In the genomic region with DNA sequence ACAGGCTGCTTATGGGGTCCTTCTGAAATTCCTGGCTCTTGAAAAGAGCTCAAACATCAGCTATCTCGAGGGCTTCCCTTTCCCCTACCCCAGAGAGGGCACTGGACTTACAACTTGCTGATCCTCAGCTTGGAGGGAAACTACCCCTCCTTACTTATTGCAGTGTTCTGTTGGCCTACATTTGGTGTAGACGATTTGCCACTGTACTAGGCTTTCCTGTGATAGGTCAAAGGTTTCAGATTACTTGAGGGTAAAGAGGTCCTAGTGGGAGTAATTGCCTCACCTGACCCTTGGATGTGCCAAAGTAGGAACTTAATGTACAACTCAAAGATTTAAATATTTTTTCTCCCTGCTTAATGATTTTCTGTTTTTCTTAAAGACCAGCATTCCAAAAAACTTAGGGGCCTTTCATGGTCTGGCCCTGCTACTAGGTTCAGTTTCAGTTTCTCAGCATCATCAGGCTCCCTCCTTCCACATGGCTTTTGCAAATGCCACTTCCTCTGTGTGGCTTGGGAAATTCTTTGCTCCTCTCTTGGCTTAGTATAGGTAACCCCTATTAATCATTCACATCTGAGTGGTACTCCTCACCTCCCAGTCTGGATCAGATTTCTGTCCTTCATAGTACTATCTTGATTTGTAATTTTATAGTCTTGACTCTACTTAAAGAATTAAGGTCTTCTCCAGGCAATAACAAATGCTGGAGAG, we compare ENCODE assay signal across 12 cellular contexts. TPM values are rescaled to one million over a fixed set of nuclear protein-coding genes. Genes with fewer than 3 reads are reported as not detected.
DNase-seq lines count a peak whose midpoint lies in the region; ATAC-seq and TF ChIP-seq lines count a peak whose summit lies in the region.
"Had no signal": no experiment of that assay in that cellular context is flagged by ENCODE, and none has a peak within 500 bp of the region (broad histone marks: within the 10 kb centered on the region; RNA-seq: fewer than 3 reads in every experiment).

No MANE protein-coding gene starts in this region.

- no peak for TF ChIP-seq POLR2A in gastroesophageal sphincter (IDR thresholded peaks at IDR 0.05)

- no peak overlapping the region for H3K27ac Mint-ChIP-seq in CD8-positive, alpha-beta T cell
- H3K27ac Mint-ChIP-seq: activated B cell treated with CpG ODN at 0.5 μM for 24 hours; nephron; stimulated activated effector memory CD8-positive, alpha-beta T cell treated with anti-CD3 and anti-CD28 coated beads, Interleukin-12 subunit alpha, Interleukin-12 subunit beta, amount 100 ng/mL, for 72 hours had no signal

- H3K4me3 Mint-ChIP-seq in CD8-positive, alpha-beta T cell, result no peak overlapping the region
- H3K4me3 Mint-ChIP-seq: activated B cell treated with CpG ODN at 0.5 μM for 24 hours; nephron; stimulated activated effector memory CD8-positive, alpha-beta T cell treated with anti-CD3 and anti-CD28 coated beads, Interleukin-12 subunit alpha, Interleukin-12 subunit beta, amount 100 ng/mL, for 72 hours had no signal

- H3K4me3 ChIP-seq in GM12865 (ENCODE audit: low read depth, low read length) (no peak overlapping the region), gastroesophageal sphincter (no peak overlapping the region)
- H3K4me3 ChIP-seq in CD8-positive, alpha-beta T cell (ENCODE audit: low read depth, low read length), result no peak overlapping the region

- no peaks in the 10 kb centered on the region for H3K36me3 ChIP-seq in CD8-positive, alpha-beta T cell (ENCODE audit: insufficient read depth, low read length)
- peaks cover 0 to 10% of the 10 kb centered on the region in 2 donors for H3K36me3 ChIP-seq in gastroesophageal sphincter

- no peaks in the 10 kb centered on the region for H3K36me3 Mint-ChIP-seq in CD8-positive, alpha-beta T cell
- H3K36me3 Mint-ChIP-seq: stimulated activated effector memory CD8-positive, alpha-beta T cell treated with anti-CD3 and anti-CD28 coated beads, Interleukin-12 subunit alpha, Interleukin-12 subunit beta, amount 100 ng/mL, for 72 hours had no signal

- H3K27me3 ChIP-seq in CD8-positive, alpha-beta T cell (ENCODE audit: insufficient read depth, low read length), result no peaks in the 10 kb centered on the region
- no peaks in the 10 kb centered on the region for H3K27me3 ChIP-seq in gastroesophageal sphincter

- 65% methylated on average over 2 of the region's 2 CpGs; no CpG with 5 or more reads in 1 of the 2 donors for WGBS in gastroesophageal sphincter (ENCODE audit: low coverage in 1 of 2), 2 donors

- H3K9me3 ChIP-seq in CD8-positive, alpha-beta T cell (ENCODE audit: low read length), result no peaks in the 10 kb centered on the region
- no peaks in the 10 kb centered on the region for H3K9me3 ChIP-seq in gastroesophageal sphincter

- H3K9me3 Mint-ChIP-seq in CD8-positive, alpha-beta T cell, result no peaks in the 10 kb centered on the region
- H3K9me3 Mint-ChIP-seq: activated B cell treated with CpG ODN at 0.5 μM for 24 hours; nephron; stimulated activated effector memory CD8-positive, alpha-beta T cell treated with anti-CD3 and anti-CD28 coated beads, Interleukin-12 subunit alpha, Interleukin-12 subunit beta, amount 100 ng/mL, for 72 hours had no signal

- TF ChIP-seq CTCF in GM12865 (IDR thresholded peaks at IDR 0.05; ENCODE audit: insufficient read depth, low read depth, low read length, missing control alignments) (no peak), gastroesophageal sphincter (IDR thresholded peaks at IDR 0.05) (no peak)
- no peak for TF ChIP-seq CTCF in CD8-positive, alpha-beta T cell (IDR thresholded peaks at IDR 0.05)

- TF ChIP-seq EP300 in gastroesophageal sphincter (IDR thresholded peaks at IDR 0.05), result no peak

- H3K27me3 Mint-ChIP-seq in CD8-positive, alpha-beta T cell (ENCODE audit: low read depth), result peaks cover 5% of the 10 kb centered on the region
- H3K27me3 Mint-ChIP-seq: activated B cell treated with CpG ODN at 0.5 μM for 24 hours had no signal

- intact Hi-C loops in CD8-positive, alpha-beta T cell (cut with DNase I, micrococcal nuclease), result no loop called here

- CTCF ChIA-PET in CD8-positive, alpha-beta T cell (lab: Charles Lee), result no interaction called here

- no peaks in the 10 kb centered on the region for H3K4me1 ChIP-seq in CD8-positive, alpha-beta T cell (ENCODE audit: insufficient read depth, low read length)
- H3K4me1 ChIP-seq in gastroesophageal sphincter, result no peaks in the 10 kb centered on the region

- H3K4me1 Mint-ChIP-seq in CD8-positive, alpha-beta T cell (ENCODE audit: low read depth), result no peaks in the 10 kb centered on the region
- H3K4me1 Mint-ChIP-seq: stimulated activated effector memory CD8-positive, alpha-beta T cell treated with anti-CD3 and anti-CD28 coated beads, Interleukin-12 subunit alpha, Interleukin-12 subunit beta, amount 100 ng/mL, for 72 hours had no signal

- H3K27ac ChIP-seq in CD8-positive, alpha-beta T cell (ENCODE audit: low read depth, low read length), result no peak overlapping the region
- no peak overlapping the region for H3K27ac ChIP-seq in gastroesophageal sphincter

- ATAC-seq in GM19438 (IDR thresholded peaks at IDR 0.05; ENCODE audit: low read depth, unreplicated experiment) (peak; percentile 86), HG03103 (IDR thresholded peaks at IDR 0.05; ENCODE audit: low read depth, unreplicated experiment) (peak; percentile 52), gastroesophageal sphincter (no peak)
- ATAC-seq in CD8-positive, alpha-beta T cell, result no peak
- ATAC-seq: stimulated activated effector memory CD8-positive, alpha-beta T cell treated with anti-CD3 and anti-CD28 coated beads, Interleukin-12 subunit alpha, Interleukin-12 subunit beta, amount 100 ng/mL, for 72 hours had no signal

- POLR2A ChIA-PET in CD8-positive, alpha-beta T cell (lab: Charles Lee), result no interaction called here

- DNase-seq in GM12865 (ENCODE audit: low read depth) (peak; percentile 39), glomerular visceral epithelial cell (ENCODE audit: extremely low spot score) (peak; percentile 73), NCI-H1092 (lab: John Stamatoyannopoulos, UW) (no peak), DMS53 treated with DMSO at 0.1 percent for 48 hours (lab: John Stamatoyannopoulos, UW; ENCODE audit: unreplicated experiment) (no peak)
- DNase-seq in CD8-positive, alpha-beta T cell, result no peak
- DNase-seq: activated B cell treated with CpG ODN at 0.5 μM for 24 hours, NCI-H2171 had no signal

RNA-seq across cellular contexts. Expression of a gene that starts 32.4 kb away (rescaled TPM):
- 1 to 10 TPM; 8.1 to 8.6 TPM for total RNA-seq in CD8-positive, alpha-beta T cell
- total RNA-seq in gastroesophageal sphincter, result 100 to 1,000 TPM in 1 of 4 donors, 10 to 100 TPM in 3; 41.6 to 102 (median 62.3) TPM

Comparison
In these comparisons a context has a peak if more than half of its experiments do, and no peak if none do; other contexts are left out.
1. DNase-seq: peak in GM12865 (single experiment) and glomerular visceral epithelial cell (single experiment); none in NCI-H1092 (single experiment), CD8-positive, alpha-beta T cell (0 of 7) and DMS53 treated with DMSO at 0.1 percent for 48 hours (single experiment).
2. ATAC-seq: peak in GM19438 (single experiment) and HG03103 (single experiment); none in CD8-positive, alpha-beta T cell (single experiment) and gastroesophageal sphincter (single experiment).
3. RNA of a gene that starts 32.4 kb away (total RNA-seq): 41.6 to 102 TPM in gastroesophageal sphincter; 8.1 to 8.6 TPM in CD8-positive, alpha-beta T cell; every median in the first group is over 4 times any median in the second.